1 cellular context compared by ENCODE assay signal in genomic region chr16:26952411-26952810, GRCh38.
TF ChIP-seq lines count a peak whose summit lies in the region.

No MANE protein-coding gene starts in this region.

TF ChIP-seq in HepG2, 621 proteins besides CTCF, POLR2A, EP300 and RAD21 (continued from another document):
- no peak for TF ChIP-seq MNT (IDR thresholded peaks at IDR 0.05)
- TF ChIP-seq ZNF770 (CRISPR knock-in tag; IDR thresholded peaks at IDR 0.05): no peak
- TF ChIP-seq MIXL1 (CRISPR knock-in tag; IDR thresholded peaks at IDR 0.05): no peak
